In the genomic region with DNA sequence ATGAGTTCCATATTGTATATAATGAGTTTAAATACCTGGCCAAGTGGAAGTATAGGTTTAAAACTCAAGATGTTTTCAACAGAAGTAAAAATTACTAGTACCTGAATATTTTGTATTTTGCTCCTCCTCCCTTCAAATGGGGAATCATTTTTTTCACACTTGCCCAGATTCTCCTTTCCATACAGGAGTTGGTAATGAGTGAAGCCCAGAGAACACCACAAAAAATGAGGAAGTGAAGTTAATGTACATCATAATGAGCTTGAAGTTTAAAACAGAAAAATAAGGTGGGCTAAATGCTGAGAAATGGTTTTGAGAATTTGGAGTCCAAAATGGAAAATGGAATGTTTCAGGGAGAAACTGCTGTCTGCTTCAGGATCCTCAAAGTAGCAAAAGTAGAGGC, we compare ENCODE assay signal across 19 cellular contexts.
"Had no signal": no experiment of that assay in that cellular context is flagged by ENCODE, and none has a peak within 500 bp of the region (broad histone marks: within the 10 kb centered on the region; RNA-seq: fewer than 3 reads in every experiment).

No MANE protein-coding gene starts in this region.

- H3K36me3 Mint-ChIP-seq: stimulated activated effector memory CD8-positive, alpha-beta T cell treated with anti-CD3 and anti-CD28 coated beads, Interleukin-12 subunit alpha, Interleukin-12 subunit beta, amount 100 ng/mL, for 72 hours had no signal

- H3K4me3 ChIP-seq: dorsolateral prefrontal cortex, psoas muscle, right lobe of liver, tibial artery, upper lobe of left lung, uterus had no signal

- H3K4me1 Mint-ChIP-seq: naive B cell; nephron; stimulated activated effector memory CD8-positive, alpha-beta T cell treated with anti-CD3 and anti-CD28 coated beads, Interleukin-12 subunit alpha, Interleukin-12 subunit beta, amount 100 ng/mL, for 72 hours had no signal

- H3K4me3 Mint-ChIP-seq: naive B cell; nephron; stimulated activated effector memory CD8-positive, alpha-beta T cell treated with anti-CD3 and anti-CD28 coated beads, Interleukin-12 subunit alpha, Interleukin-12 subunit beta, amount 100 ng/mL, for 72 hours; stimulated activated naive CD8-positive, alpha-beta T cell treated with anti-CD3 and anti-CD28 coated beads, Interleukin-15, Interleukin-2, amounts not matched to agents 100 ng/mL and 50 ng/mL, for 24 hours had no signal

- H3K27ac Mint-ChIP-seq: naive B cell; nephron; stimulated activated effector memory CD8-positive, alpha-beta T cell treated with anti-CD3 and anti-CD28 coated beads, Interleukin-12 subunit alpha, Interleukin-12 subunit beta, amount 100 ng/mL, for 72 hours; stimulated activated naive CD8-positive, alpha-beta T cell treated with anti-CD3 and anti-CD28 coated beads, Interleukin-15, Interleukin-2, amounts not matched to agents 100 ng/mL and 50 ng/mL, for 24 hours had no signal

- DNase-seq: dorsolateral prefrontal cortex; effector CD8-positive, alpha-beta T cell; foreskin melanocyte; head of caudate nucleus; hippocampal formation; mesendoderm; naive B cell; occipital lobe; psoas muscle; retina; right lobe of liver; stimulated activated CD4-positive, alpha-beta T cell treated with anti-CD3 and anti-CD28 coated beads, Interleukin-4, amount 100 ng/mL, for 1 hour; stimulated activated CD8-positive, alpha-beta memory T cell treated with anti-CD3 and anti-CD28 coated beads, Interleukin-4, amount 100 ng/mL, for 48 hours; tibial artery; upper lobe of left lung; uterus had no signal

- ATAC-seq: psoas muscle; right lobe of liver; stimulated activated effector memory CD8-positive, alpha-beta T cell treated with anti-CD3 and anti-CD28 coated beads, Interleukin-12 subunit alpha, Interleukin-12 subunit beta, amount 100 ng/mL, for 72 hours had no signal
